3 cellular contexts compared by ENCODE assay signal in the genomic region with DNA sequence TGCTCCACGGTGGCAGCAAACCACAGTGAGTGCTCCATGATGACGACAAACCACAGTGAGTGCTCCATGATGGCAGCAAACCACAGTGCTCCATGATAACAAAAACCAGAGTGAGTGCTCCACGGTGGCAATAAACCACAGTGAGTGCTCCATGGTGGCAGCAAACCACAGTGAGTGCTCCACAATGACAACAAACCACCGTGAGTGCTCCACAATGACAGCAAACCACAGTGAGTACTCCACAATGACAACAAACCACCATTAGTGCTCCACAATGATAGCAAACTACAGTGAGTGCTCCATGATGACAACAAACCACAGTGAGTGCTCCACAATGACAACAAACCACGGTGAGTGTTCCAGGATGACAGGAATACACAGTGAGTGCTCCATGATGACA.
A peak's percentile ranks its signal among the peaks of the same experiment; 100 is the strongest.
TF ChIP-seq lines count a peak whose summit lies in the region.

No MANE protein-coding gene starts in this region.

TF ChIP-seq in HepG2, 621 proteins besides CTCF, POLR2A, EP300 and RAD21:
- TF ChIP-seq ARNTL (CRISPR knock-in tag; IDR thresholded peaks at IDR 0.05) (no peak), ZNF263 (CRISPR knock-in tag; IDR thresholded peaks at IDR 0.05) (peak; percentile 66; the same call in 1 of the 2 replicates)

TF ChIP-seq in WTC11, 78 proteins besides CTCF, POLR2A, EP300 and RAD21:
- TF ChIP-seq OVOL2 (CRISPR knock-in tag; IDR thresholded peaks at IDR 0.05; ENCODE audit: borderline replicate concordance) (no peak), ZNF263 (CRISPR knock-in tag; IDR thresholded peaks at IDR 0.05; ENCODE audit: low read depth) (peak; percentile 10; the same call in 1 of the 2 replicates), JUN (CRISPR knock-in tag; IDR thresholded peaks at IDR 0.05) (no peak), KAT7 (CRISPR knock-in tag; IDR thresholded peaks at IDR 0.05; ENCODE audit: borderline replicate concordance) (no peak)
TF ChIP-seq in WTC11: peak in this region for 1.

TF ChIP-seq in GM23338, 12 proteins besides CTCF, POLR2A, EP300 and RAD21:
- TF ChIP-seq EZH2 (IDR thresholded peaks at IDR 0.05; ENCODE audit: low read depth, unreplicated experiment) (no peak), NANOG (IDR thresholded peaks at IDR 0.05; ENCODE audit: borderline replicate concordance) (no peak), CREB1 (CRISPR knock-in tag; IDR thresholded peaks at IDR 0.05; ENCODE audit: low read depth) (no peak), ZNF331 (CRISPR knock-in tag; IDR thresholded peaks at IDR 0.05; ENCODE audit: low read depth) (no peak), STAT1 (IDR thresholded peaks at IDR 0.05; ENCODE audit: unreplicated experiment) (no peak), EZH2phosphoT487 (IDR thresholded peaks at IDR 0.05; ENCODE audit: unreplicated experiment) (no peak), POLR2AphosphoS5 (IDR thresholded peaks at IDR 0.05; ENCODE audit: low read depth) (no peak), ZNF114 (CRISPR knock-in tag; IDR thresholded peaks at IDR 0.05) (no peak), JUNB (IDR thresholded peaks at IDR 0.05; ENCODE audit: unreplicated experiment) (no peak)
- TF ChIP-seq, protein P1, sequence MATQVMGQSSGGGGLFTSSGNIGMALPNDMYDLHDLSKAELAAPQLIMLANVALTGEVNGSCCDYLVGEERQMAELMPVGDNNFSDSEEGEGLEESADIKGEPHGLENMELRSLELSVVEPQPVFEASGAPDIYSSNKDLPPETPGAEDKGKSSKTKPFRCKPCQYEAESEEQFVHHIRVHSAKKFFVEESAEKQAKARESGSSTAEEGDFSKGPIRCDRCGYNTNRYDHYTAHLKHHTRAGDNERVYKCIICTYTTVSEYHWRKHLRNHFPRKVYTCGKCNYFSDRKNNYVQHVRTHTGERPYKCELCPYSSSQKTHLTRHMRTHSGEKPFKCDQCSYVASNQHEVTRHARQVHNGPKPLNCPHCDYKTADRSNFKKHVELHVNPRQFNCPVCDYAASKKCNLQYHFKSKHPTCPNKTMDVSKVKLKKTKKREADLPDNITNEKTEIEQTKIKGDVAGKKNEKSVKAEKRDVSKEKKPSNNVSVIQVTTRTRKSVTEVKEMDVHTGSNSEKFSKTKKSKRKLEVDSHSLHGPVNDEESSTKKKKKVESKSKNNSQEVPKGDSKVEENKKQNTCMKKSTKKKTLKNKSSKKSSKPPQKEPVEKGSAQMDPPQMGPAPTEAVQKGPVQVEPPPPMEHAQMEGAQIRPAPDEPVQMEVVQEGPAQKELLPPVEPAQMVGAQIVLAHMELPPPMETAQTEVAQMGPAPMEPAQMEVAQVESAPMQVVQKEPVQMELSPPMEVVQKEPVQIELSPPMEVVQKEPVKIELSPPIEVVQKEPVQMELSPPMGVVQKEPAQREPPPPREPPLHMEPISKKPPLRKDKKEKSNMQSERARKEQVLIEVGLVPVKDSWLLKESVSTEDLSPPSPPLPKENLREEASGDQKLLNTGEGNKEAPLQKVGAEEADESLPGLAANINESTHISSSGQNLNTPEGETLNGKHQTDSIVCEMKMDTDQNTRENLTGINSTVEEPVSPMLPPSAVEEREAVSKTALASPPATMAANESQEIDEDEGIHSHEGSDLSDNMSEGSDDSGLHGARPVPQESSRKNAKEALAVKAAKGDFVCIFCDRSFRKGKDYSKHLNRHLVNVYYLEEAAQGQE (IDR thresholded peaks at IDR 0.05; ENCODE audit: unreplicated experiment), result no peak
- TF ChIP-seq, protein P2, sequence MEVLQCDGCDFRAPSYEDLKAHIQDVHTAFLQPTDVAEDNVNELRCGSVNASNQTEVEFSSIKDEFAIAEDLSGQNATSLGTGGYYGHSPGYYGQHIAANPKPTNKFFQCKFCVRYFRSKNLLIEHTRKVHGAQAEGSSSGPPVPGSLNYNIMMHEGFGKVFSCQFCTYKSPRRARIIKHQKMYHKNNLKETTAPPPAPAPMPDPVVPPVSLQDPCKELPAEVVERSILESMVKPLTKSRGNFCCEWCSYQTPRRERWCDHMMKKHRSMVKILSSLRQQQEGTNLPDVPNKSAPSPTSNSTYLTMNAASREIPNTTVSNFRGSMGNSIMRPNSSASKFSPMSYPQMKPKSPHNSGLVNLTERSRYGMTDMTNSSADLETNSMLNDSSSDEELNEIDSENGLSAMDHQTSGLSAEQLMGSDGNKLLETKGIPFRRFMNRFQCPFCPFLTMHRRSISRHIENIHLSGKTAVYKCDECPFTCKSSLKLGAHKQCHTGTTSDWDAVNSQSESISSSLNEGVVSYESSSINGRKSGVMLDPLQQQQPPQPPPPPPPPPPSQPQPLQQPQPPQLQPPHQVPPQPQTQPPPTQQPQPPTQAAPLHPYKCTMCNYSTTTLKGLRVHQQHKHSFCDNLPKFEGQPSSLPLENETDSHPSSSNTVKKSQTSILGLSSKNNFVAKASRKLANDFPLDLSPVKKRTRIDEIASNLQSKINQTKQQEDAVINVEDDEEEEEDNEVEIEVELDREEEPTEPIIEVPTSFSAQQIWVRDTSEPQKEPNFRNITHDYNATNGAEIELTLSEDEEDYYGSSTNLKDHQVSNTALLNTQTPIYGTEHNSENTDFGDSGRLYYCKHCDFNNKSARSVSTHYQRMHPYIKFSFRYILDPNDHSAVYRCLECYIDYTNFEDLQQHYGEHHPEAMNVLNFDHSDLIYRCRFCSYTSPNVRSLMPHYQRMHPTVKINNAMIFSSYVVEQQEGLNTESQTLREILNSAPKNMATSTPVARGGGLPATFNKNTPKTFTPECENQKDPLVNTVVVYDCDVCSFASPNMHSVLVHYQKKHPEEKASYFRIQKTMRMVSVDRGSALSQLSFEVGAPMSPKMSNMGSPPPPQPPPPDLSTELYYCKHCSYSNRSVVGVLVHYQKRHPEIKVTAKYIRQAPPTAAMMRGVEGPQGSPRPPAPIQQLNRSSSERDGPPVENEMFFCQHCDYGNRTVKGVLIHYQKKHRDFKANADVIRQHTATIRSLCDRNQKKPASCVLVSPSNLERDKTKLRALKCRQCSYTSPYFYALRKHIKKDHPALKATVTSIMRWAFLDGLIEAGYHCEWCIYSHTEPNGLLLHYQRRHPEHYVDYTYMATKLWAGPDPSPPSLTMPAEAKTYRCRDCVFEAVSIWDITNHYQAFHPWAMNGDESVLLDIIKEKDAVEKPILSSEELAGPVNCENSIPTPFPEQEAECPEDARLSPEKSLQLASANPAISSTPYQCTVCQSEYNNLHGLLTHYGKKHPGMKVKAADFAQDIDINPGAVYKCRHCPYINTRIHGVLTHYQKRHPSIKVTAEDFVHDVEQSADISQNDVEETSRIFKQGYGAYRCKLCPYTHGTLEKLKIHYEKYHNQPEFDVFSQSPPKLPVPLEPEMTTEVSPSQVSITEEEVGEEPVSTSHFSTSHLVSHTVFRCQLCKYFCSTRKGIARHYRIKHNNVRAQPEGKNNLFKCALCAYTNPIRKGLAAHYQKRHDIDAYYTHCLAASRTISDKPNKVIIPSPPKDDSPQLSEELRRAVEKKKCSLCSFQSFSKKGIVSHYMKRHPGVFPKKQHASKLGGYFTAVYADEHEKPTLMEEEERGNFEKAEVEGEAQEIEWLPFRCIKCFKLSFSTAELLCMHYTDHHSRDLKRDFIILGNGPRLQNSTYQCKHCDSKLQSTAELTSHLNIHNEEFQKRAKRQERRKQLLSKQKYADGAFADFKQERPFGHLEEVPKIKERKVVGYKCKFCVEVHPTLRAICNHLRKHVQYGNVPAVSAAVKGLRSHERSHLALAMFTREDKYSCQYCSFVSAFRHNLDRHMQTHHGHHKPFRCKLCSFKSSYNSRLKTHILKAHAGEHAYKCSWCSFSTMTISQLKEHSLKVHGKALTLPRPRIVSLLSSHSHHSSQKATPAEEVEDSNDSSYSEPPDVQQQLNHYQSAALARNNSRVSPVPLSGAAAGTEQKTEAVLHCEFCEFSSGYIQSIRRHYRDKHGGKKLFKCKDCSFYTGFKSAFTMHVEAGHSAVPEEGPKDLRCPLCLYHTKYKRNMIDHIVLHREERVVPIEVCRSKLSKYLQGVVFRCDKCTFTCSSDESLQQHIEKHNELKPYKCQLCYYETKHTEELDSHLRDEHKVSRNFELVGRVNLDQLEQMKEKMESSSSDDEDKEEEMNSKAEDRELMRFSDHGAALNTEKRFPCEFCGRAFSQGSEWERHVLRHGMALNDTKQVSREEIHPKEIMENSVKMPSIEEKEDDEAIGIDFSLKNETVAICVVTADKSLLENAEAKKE (CRISPR knock-in tag; IDR thresholded peaks at IDR 0.05), result no peak
- TF ChIP-seq, protein P3, sequence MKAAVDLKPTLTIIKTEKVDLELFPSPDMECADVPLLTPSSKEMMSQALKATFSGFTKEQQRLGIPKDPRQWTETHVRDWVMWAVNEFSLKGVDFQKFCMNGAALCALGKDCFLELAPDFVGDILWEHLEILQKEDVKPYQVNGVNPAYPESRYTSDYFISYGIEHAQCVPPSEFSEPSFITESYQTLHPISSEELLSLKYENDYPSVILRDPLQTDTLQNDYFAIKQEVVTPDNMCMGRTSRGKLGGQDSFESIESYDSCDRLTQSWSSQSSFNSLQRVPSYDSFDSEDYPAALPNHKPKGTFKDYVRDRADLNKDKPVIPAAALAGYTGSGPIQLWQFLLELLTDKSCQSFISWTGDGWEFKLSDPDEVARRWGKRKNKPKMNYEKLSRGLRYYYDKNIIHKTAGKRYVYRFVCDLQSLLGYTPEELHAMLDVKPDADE (IDR thresholded peaks at IDR 0.05), result no peak
TF ChIP-seq in GM23338: peak in this region for 0.
